34 cellular contexts compared by ENCODE assay signal in the genomic region with DNA sequence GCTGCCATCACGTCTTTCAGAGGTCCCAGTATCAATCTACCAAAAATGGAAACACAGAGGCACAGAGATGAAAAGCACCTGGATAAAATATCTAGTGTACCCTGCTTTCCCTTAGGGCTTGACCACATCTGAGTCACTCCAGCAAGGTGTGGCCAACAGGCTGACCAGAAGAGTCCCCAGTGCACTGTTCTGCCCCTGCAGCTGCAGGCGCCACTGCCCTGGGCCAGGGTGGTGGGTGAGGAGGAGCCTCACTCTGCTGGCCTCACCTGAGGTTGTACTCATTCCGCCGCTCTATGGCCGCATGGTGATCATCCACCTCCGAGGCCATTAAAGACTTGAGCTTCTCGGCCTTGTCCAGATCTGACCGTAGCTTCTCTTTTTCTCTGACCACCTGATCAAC.
A peak's percentile ranks its signal among the peaks of the same experiment; 100 is the strongest.
DNase-seq lines count a peak whose midpoint lies in the region; ATAC-seq and TF ChIP-seq lines count a peak whose summit lies in the region.
"Had no signal": no experiment of that assay in that cellular context is flagged by ENCODE, and none has a peak within 500 bp of the region (broad histone marks: within the 10 kb centered on the region; RNA-seq: fewer than 3 reads in every experiment).

No MANE protein-coding gene starts in this region.

- no peak for TF ChIP-seq POLR2A in prostate gland (IDR thresholded peaks at IDR 0.05)

- WGBS in prostate gland, result 95% methylated on average over 8 of the region's 8 CpGs

- H3K27ac Mint-ChIP-seq in T-helper 17 cell, result no peak overlapping the region
- H3K27ac Mint-ChIP-seq: activated CD8-positive, alpha-beta T cell treated with anti-CD3 and anti-CD28 coated beads, Interleukin-2, amount 10 ng/mL, durations not matched to agents 7 days and 5 days; activated naive CD8-positive, alpha-beta T cell treated with anti-CD3 and anti-CD28 coated beads, Interleukin-2, amount 10 ng/mL, durations not matched to agents 7 days and 5 days; natural killer cell treated with Interleukin-12 subunit alpha and Interleukin-12 subunit beta and Interleukin-15 and Interleukin-18, amount 100 ng/mL, for 72 hours; stimulated activated memory B cell treated with anti-CD40 and anti-IgM and Interleukin-4, amounts not matched to agents 10 μg/mL and 1 μg/mL and 100 μg/mL, for 72 hours had no signal

- no peaks in the 10 kb centered on the region for H3K27me3 ChIP-seq in prostate gland (replicated peaks; ENCODE audit: insufficient read depth)
- H3K27me3 ChIP-seq: right lobe of liver, SJSA1, suprapubic skin, uterus had no signal

- no peak overlapping the region for H3K4me3 Mint-ChIP-seq in T-helper 17 cell
- H3K4me3 Mint-ChIP-seq: activated CD8-positive, alpha-beta T cell treated with anti-CD3 and anti-CD28 coated beads, Interleukin-2, amount 10 ng/mL, durations not matched to agents 7 days and 5 days; activated naive CD8-positive, alpha-beta T cell treated with anti-CD3 and anti-CD28 coated beads, Interleukin-2, amount 10 ng/mL, durations not matched to agents 7 days and 5 days; CD4-positive, alpha-beta memory T cell; natural killer cell treated with Interleukin-12 subunit alpha and Interleukin-12 subunit beta and Interleukin-15 and Interleukin-18, amount 100 ng/mL, for 72 hours; stimulated activated memory B cell treated with anti-CD40 and anti-IgM and Interleukin-4, amounts not matched to agents 10 μg/mL and 1 μg/mL and 100 μg/mL, for 72 hours had no signal

- H3K4me1 Mint-ChIP-seq in T-helper 17 cell, result peaks cover 7% of the 10 kb centered on the region

- H3K4me3 ChIP-seq in coronary artery (no peak overlapping the region), prostate gland (no peak overlapping the region)
- H3K4me3 ChIP-seq: A549, GM12878, mucosa of descending colon, right lobe of liver, SJSA1, suprapubic skin, uterus had no signal

- no peaks in the 10 kb centered on the region for H3K36me3 ChIP-seq in prostate gland
- H3K36me3 ChIP-seq: uterus had no signal

- no peak for TF ChIP-seq CTCF in coronary artery (IDR thresholded peaks at IDR 0.05)
- no peak for TF ChIP-seq CTCF in prostate gland (IDR thresholded peaks at IDR 0.05)

- intact Hi-C loops in prostate gland (cut with DNase I), result loop anchor here (5.0 to 10.0 kb wide), 3 partner anchors 103 to 456 kb away; partner anchors contain the start of genes DMAC2L, L2HGDH and SAV1

- ATAC-seq in GM21528 (IDR thresholded peaks at IDR 0.05; ENCODE audit: low FRiP score, unreplicated experiment), result no peak
- no peak for ATAC-seq in T-helper 17 cell
- ATAC-seq: A549; activated CD8-positive, alpha-beta T cell treated with anti-CD3 and anti-CD28 coated beads, Interleukin-2, amount 10 ng/mL, durations not matched to agents 7 days and 5 days; GM12878; mucosa of descending colon; natural killer cell treated with Interleukin-12 subunit alpha and Interleukin-12 subunit beta and Interleukin-15 and Interleukin-18, amount 100 ng/mL, for 72 hours; stimulated activated memory B cell treated with anti-CD40 and anti-IgM and Interleukin-4, amounts not matched to agents 10 μg/mL and 1 μg/mL and 100 μg/mL, for 72 hours had no signal

- H3K27ac ChIP-seq in coronary artery, result peak overlapping the region; percentile 71 to 82
- H3K27ac ChIP-seq in prostate gland, result peak overlapping the region; percentile 51 to 68
- H3K27ac ChIP-seq: A549, epithelial cell of prostate, HL-60, parathyroid adenoma, right lobe of liver, SJSA1, suprapubic skin, uterus had no signal

- H3K36me3 Mint-ChIP-seq in T-helper 17 cell (ENCODE audit: low read depth), result peaks cover 17% of the 10 kb centered on the region

- peak; percentile 13 for DNase-seq in A172 (ENCODE audit: low spot score)
- peak; percentile 63 for DNase-seq in SW480 (ENCODE audit: low spot score)
- no peak for DNase-seq in coronary artery (ENCODE audit: low spot score)
- no peak for DNase-seq in prostate gland (ENCODE audit: low spot score)
- no peak for DNase-seq in COLO668 (lab: John Stamatoyannopoulos, UW; ENCODE audit: unreplicated experiment)
- DNase-seq in T-helper 17 cell, result no peak
- DNase-seq in pons (ENCODE audit: low spot score), result no peak
- DNase-seq: activated CD4-positive, alpha-beta T cell treated with anti-CD3 and anti-CD28 coated beads for 1 hour; activated CD8-positive, alpha-beta T cell treated with anti-CD3 and anti-CD28 coated beads, Interleukin-2, amount 10 ng/mL, durations not matched to agents 7 days and 5 days; activated gamma-delta T cell; activated naive CD8-positive, alpha-beta T cell treated with anti-CD3 and anti-CD28 coated beads, Interleukin-2, amount 10 ng/mL, durations not matched to agents 7 days and 5 days; CD4-positive, alpha-beta memory T cell; cerebellar nuclear complex; glutamatergic neuron; Karpas-422; kidney; mucosa of descending colon; NCI-H146; NCI-H2171; NCI-H524; right lobe of liver; stimulated activated CD4-positive, alpha-beta T cell treated with anti-CD3 and anti-CD28 coated beads, Interleukin-12 subunit alpha, Interleukin-12 subunit beta, amount 100 ng/mL, for 4 hours; stimulated activated CD4-positive, alpha-beta T cell treated with anti-CD3 and anti-CD28 coated beads, Interleukin-4, amount 100 ng/mL, for 24 hours; uterus had no signal

- H3K9me3 ChIP-seq in prostate gland (no peaks in the 10 kb centered on the region), T-helper 17 cell (ENCODE audit: control insufficient read depth, low read length, poor library complexity, severe bottlenecking) (no peaks in the 10 kb centered on the region)
- H3K9me3 ChIP-seq: A549, mucosa of descending colon, right lobe of liver, SJSA1, suprapubic skin, uterus had no signal

- peaks cover 10% of the 10 kb centered on the region for H3K4me1 ChIP-seq in prostate gland (replicated peaks)
- H3K4me1 ChIP-seq: right lobe of liver, uterus had no signal

- H3K27me3 Mint-ChIP-seq in T-helper 17 cell, result no peaks in the 10 kb centered on the region
- H3K27me3 Mint-ChIP-seq: activated naive CD8-positive, alpha-beta T cell treated with anti-CD3 and anti-CD28 coated beads, Interleukin-2, amount 10 ng/mL, durations not matched to agents 7 days and 5 days; CD4-positive, alpha-beta memory T cell; natural killer cell treated with Interleukin-12 subunit alpha and Interleukin-12 subunit beta and Interleukin-15 and Interleukin-18, amount 100 ng/mL, for 72 hours; stimulated activated memory B cell treated with anti-CD40 and anti-IgM and Interleukin-4, amounts not matched to agents 10 μg/mL and 1 μg/mL and 100 μg/mL, for 72 hours had no signal

Comparison
In these comparisons a context has a peak if more than half of its experiments do, and no peak if none do; other contexts are left out.
1. DNase-seq: peak in A172 (single experiment) and SW480 (single experiment); none in coronary artery (single experiment), prostate gland (single experiment), COLO668 (single experiment), T-helper 17 cell (0 of 3) and pons (single experiment).